1 cellular context compared by ENCODE assay signal in the genomic region with DNA sequence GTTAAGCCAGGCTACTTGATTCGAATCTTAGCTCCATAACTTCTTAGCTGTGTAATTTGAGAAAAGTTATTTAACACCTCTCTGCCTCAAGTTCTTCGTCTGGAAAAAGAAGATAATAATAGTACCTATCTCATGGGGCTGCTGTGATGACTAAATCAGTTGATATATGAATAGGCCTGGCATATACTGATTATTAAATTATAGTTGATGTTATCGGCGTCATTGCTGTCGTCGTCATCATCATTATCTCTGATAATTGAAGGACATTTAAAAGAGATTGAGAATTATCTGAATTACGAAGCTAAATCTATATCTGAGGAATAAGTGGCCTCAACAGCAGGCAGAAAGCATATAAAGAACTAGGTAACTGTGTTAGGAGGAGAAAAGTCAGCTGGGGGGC.
TF ChIP-seq lines count a peak whose summit lies in the region.

No MANE protein-coding gene starts in this region.

TF ChIP-seq in SK-N-SH, 30 proteins besides CTCF, POLR2A, EP300 and RAD21 (continued from another document):
- no peak for TF ChIP-seq RFX5 (IDR thresholded peaks at IDR 0.05; ENCODE audit: low read length)
